In genomic region chr17:77307479-77308198, GRCh38 we compare ENCODE assay signal across 27 cellular contexts.
A peak's percentile ranks its signal among the peaks of the same experiment; 100 is the strongest.
DNase-seq lines count a peak whose midpoint lies in the region; ATAC-seq, FAIRE-seq and TF ChIP-seq lines count a peak whose summit lies in the region.
"Had no signal": no experiment of that assay in that cellular context is flagged by ENCODE, and none has a peak within 500 bp of the region (broad histone marks: within the 10 kb centered on the region; RNA-seq: fewer than 3 reads in every experiment).

No MANE protein-coding gene starts in this region.

- WGBS in H1 (ENCODE audit: extremely low coverage in 1 of 2, insufficient coverage in 1 of 2, insufficient read length in 1 of 2, insufficient replicate concordance in 2 of 2, low coverage in 1 of 2, low lambda C conversion rate in 2 of 2, missing lambda C conversion rate in 1 of 2), 2 experiments: 87% methylated on average over 10 of the region's 12 CpGs; no CpG with 5 or more reads in 1 of the 2 experiments
- WGBS in smooth muscle cell (ENCODE audit: low lambda C conversion rate): 73% methylated on average over 12 of the region's 12 CpGs

- H3K27me3 ChIP-seq in PC-3 (ENCODE audit: low read length): no peaks in the 10 kb centered on the region
- H3K27me3 ChIP-seq in H1 (replicated peaks in 1 of 4; ENCODE audit: control insufficient read depth in 3 of 4, extremely low read depth in 1 of 4, insufficient read depth in 3 of 4, low read length in 3 of 4): no peaks in the 10 kb centered on the region
- no peaks in the 10 kb centered on the region for H3K27me3 ChIP-seq in smooth muscle cell (ENCODE audit: low read depth)
- H3K27me3 ChIP-seq: SJSA1, uterus had no signal

- TF ChIP-seq CTCF in PC-3 (conservative IDR thresholded peaks at IDR 0.05; ENCODE audit: low read depth, low read length) (no peak), H1 (IDR thresholded peaks at IDR 0.05; ENCODE audit: control extremely low read depth in 1 of 3, insufficient read depth in 1 of 3, low read depth in 1 of 3, low read length in 3 of 3) (no peak), smooth muscle cell (IDR thresholded peaks at IDR 0.05; ENCODE audit: borderline replicate concordance, insufficient read depth, poor library complexity, severe bottlenecking) (no peak), kidney (IDR thresholded peaks at IDR 0.05; ENCODE audit: borderline replicate concordance, extremely low read depth, insufficient read depth) (no peak)

- no peak overlapping the region for H3K56ac ChIP-seq in H1 (replicated peaks; ENCODE audit: insufficient read length, low read depth, low read length)

- H3K9ac ChIP-seq in PC-3 (ENCODE audit: low read length) (no peak overlapping the region), H1 (replicated peaks in 1 of 4; ENCODE audit: extremely low read depth in 1 of 4, low read depth in 3 of 4, low read length in 3 of 4) (no peak overlapping the region; a peak in 1 of 7 replicates), smooth muscle cell (ENCODE audit: low read depth) (no peak overlapping the region), kidney (ENCODE audit: low read length in 2 of 2) (no peak overlapping the region)

- H2BK20ac ChIP-seq in H1 (ENCODE audit: low read length): no peak overlapping the region

- no peak for ATAC-seq in PC-3
- no peak for ATAC-seq in HG02970 (IDR thresholded peaks at IDR 0.05; ENCODE audit: low FRiP score, unreplicated experiment)
- ATAC-seq: CD8-positive, alpha-beta T cell; stimulated activated effector memory CD8-positive, alpha-beta T cell treated with anti-CD3 and anti-CD28 coated beads, Interleukin-12 subunit alpha, Interleukin-12 subunit beta, amount 100 ng/mL, for 72 hours had no signal

- H2BK15ac ChIP-seq in H1 (ENCODE audit: low read length): no peak overlapping the region

- no peak overlapping the region for H3K14ac ChIP-seq in H1 (ENCODE audit: insufficient read length)

- H3K9me2 ChIP-seq in PC-3 (replicated peaks; ENCODE audit: low read length): no peaks in the 10 kb centered on the region

- TSS peak; percentile 13 for BruUV-seq in PC-3 (replicated peaks; lab: Mats Ljungman, UMichigan)

- DNase-seq in PC-3: no peak
- DNase-seq in H1 (ENCODE audit: low read depth in 1 of 2, low spot score in 2 of 2): no peak
- peak; percentile 57 for DNase-seq in myocyte (ENCODE audit: low read depth)
- no peak for DNase-seq in smooth muscle cell (lab: John Stamatoyannopoulos, UW; ENCODE audit: unreplicated experiment)
- DNase-seq in kidney: no peak
- no peak for DNase-seq in activated CD4-positive, alpha-beta T cell treated with anti-CD3 and anti-CD28 coated beads, Interleukin-2, amount 50 U/mL, for 1 hour
- DNase-seq: activated CD4-positive, alpha-beta T cell treated with anti-CD3 and anti-CD28 coated beads for 48 hours; activated naive CD8-positive, alpha-beta T cell treated with anti-CD3 and anti-CD28 coated beads for 36 hours; AML-193; CD8-positive, alpha-beta T cell; cerebellar nuclear complex; DMS53; erythroblast; foreskin melanocyte; Kasumi-1; NCI-H1048; NCI-H1930; NCI-H2227 treated with DMSO at 0.1 percent for 48 hours; NCI-H748 treated with DMSO at 0.1 percent for 48 hours; OCI-M1; stimulated activated CD4-positive, alpha-beta T cell treated with anti-CD3 and anti-CD28 coated beads, Interleukin-1b, Interleukin-23, amount 100 ng/mL, for 48 hours; uterus had no signal

- FAIRE-seq in H1 (lab: Jason Lieb, UNC): no peak
- no peak for FAIRE-seq in kidney (lab: Jason Lieb, UNC)
- FAIRE-seq: astrocyte, keratinocyte had no signal

- peaks cover 2% of the 10 kb centered on the region for H3K79me1 ChIP-seq in H1 (ENCODE audit: low read depth, low read length)

- no peak overlapping the region for H4K5ac ChIP-seq in H1 (ENCODE audit: insufficient read length, low read depth, low read length)

- H3K9me3 ChIP-seq in PC-3 (ENCODE audit: low read length): no peaks in the 10 kb centered on the region
- no peaks in the 10 kb centered on the region for H3K9me3 ChIP-seq in H1 (ENCODE audit: insufficient read depth in 2 of 2, low read depth in 1 of 2, low read length in 1 of 2)
- H3K9me3 ChIP-seq in smooth muscle cell (replicated peaks; ENCODE audit: low read depth): no peaks in the 10 kb centered on the region
- H3K9me3 ChIP-seq in kidney (ENCODE audit: control insufficient read depth in 1 of 2, low read length in 2 of 2): no peaks in the 10 kb centered on the region
- H3K9me3 ChIP-seq: SJSA1, uterus had no signal

- CTCF ChIA-PET in PC-3 (lab: Charles Lee) (no interaction called here), H1 (lab: Charles Lee; ENCODE audit: partially characterized antibody) (interaction anchor here (1.4 kb wide), 1 partner anchor 12 kb away, joined by 4 read pairs; no protein-coding TSS in a partner anchor)

- TF ChIP-seq RAD21 in H1 (IDR thresholded peaks at IDR 0.05 in 1 of 2, conservative IDR thresholded peaks at IDR 0.05 in 1 of 2; ENCODE audit: low read depth in 2 of 2, low read length in 2 of 2): no peak

- intact Hi-C loops in PC-3 (cut with micrococcal nuclease): no loop called here
- intact Hi-C loops in kidney (cut with DNase I): no loop called here

- H2AFZ ChIP-seq in PC-3 (ENCODE audit: low read length) (no peak overlapping the region), H1 (ENCODE audit: low read length) (no peak overlapping the region), smooth muscle cell (ENCODE audit: low read depth) (no peak overlapping the region)

- no peak overlapping the region for H2BK12ac ChIP-seq in H1 (ENCODE audit: low read depth, low read length)

- no peaks in the 10 kb centered on the region; the same call in 1 of the 2 replicates for H3K23me2 ChIP-seq in H1 (ENCODE audit: low read depth, low read length)

- H3K27ac ChIP-seq in PC-3 (ENCODE audit: low read length) (no peak overlapping the region), H1 (ENCODE audit: low read depth, low read length) (no peak overlapping the region), smooth muscle cell (ENCODE audit: low read depth) (peak overlapping the region; percentile 85), kidney (ENCODE audit: low read depth in 2 of 2, low read length in 2 of 2) (no peak overlapping the region)
- H3K27ac ChIP-seq: SJSA1, uterus had no signal

- peaks cover 23% of the 10 kb centered on the region for H3K4me1 ChIP-seq in PC-3 (ENCODE audit: insufficient read depth, low read length)
- H3K4me1 ChIP-seq in H1 (replicated peaks in 1 of 4; ENCODE audit: control insufficient read depth in 3 of 4, insufficient read depth in 4 of 4, low read length in 3 of 4): peaks cover 0 to 9% (median 0%) of the 10 kb centered on the region in 4 experiments; a peak in 3 of 7 replicates
- peaks cover 18% of the 10 kb centered on the region for H3K4me1 ChIP-seq in smooth muscle cell (ENCODE audit: low read depth)
- peaks cover 16 to 18% of the 10 kb centered on the region in 2 donors for H3K4me1 ChIP-seq in kidney (ENCODE audit: control insufficient read depth in 1 of 2, insufficient read depth in 1 of 2, low read depth in 1 of 2, low read length in 2 of 2)
- H3K4me1 ChIP-seq: uterus had no signal

- no peak overlapping the region for H2AK5ac ChIP-seq in H1 (ENCODE audit: low read depth, low read length)

- no peak for TF ChIP-seq EP300 in H1 (IDR thresholded peaks at IDR 0.05; ENCODE audit: borderline replicate concordance in 1 of 2, low read depth in 2 of 2, low read length in 2 of 2)

- no peaks in the 10 kb centered on the region for H3F3A ChIP-seq in PC-3 (ENCODE audit: low read length, unreplicated experiment)
- peaks cover 7% of the 10 kb centered on the region for H3F3A ChIP-seq in smooth muscle cell (ENCODE audit: low read depth)

- peaks cover 65% of the 10 kb centered on the region for H3K36me3 ChIP-seq in PC-3 (ENCODE audit: low read depth, low read length)
- H3K36me3 ChIP-seq in H1 (ENCODE audit: control insufficient read depth in 2 of 4, insufficient read depth in 4 of 4, low read length in 3 of 4): no peaks in the 10 kb centered on the region
- no peaks in the 10 kb centered on the region for H3K36me3 ChIP-seq in smooth muscle cell (ENCODE audit: low read depth)
- no peaks in the 10 kb centered on the region for H3K36me3 ChIP-seq in kidney (ENCODE audit: control insufficient read depth in 1 of 2, insufficient read depth in 2 of 2, low read length in 2 of 2)
- H3K36me3 ChIP-seq: SJSA1, uterus had no signal

- POLR2A ChIA-PET in PC-3 (lab: Charles Lee; ENCODE audit: unreplicated experiment): no interaction called here
- POLR2A ChIA-PET in H1 (lab: Charles Lee; ENCODE audit: partially characterized antibody): no interaction called here

- H3K79me2 ChIP-seq in PC-3 (ENCODE audit: low read length) (peaks cover 95% of the 10 kb centered on the region), H1 (ENCODE audit: control insufficient read depth in 1 of 2, insufficient read depth in 2 of 2, low read length in 2 of 2) (no peaks in the 10 kb centered on the region; a peak in 1 of 4 replicates), smooth muscle cell (ENCODE audit: low read depth) (peaks cover 3% of the 10 kb centered on the region)

- H4K8ac ChIP-seq in H1 (ENCODE audit: extremely low read depth, insufficient read depth, low read length): 0 out of 2 replicates have a peak overlapping the region, but pooled peaks have one; percentile 38

- H2BK5ac ChIP-seq in H1 (ENCODE audit: low read depth, low read length): no peak overlapping the region

- H3K4me3 ChIP-seq in PC-3 (ENCODE audit: low read length) (no peak overlapping the region), H1 (ENCODE audit: extremely low read depth in 1 of 4, insufficient read depth in 2 of 4, low read depth in 3 of 4, low read length in 4 of 4) (no peak overlapping the region), smooth muscle cell (no peak overlapping the region), kidney (ENCODE audit: low read length in 2 of 2) (no peak overlapping the region)
- H3K4me3 ChIP-seq: SJSA1, uterus had no signal

- H4K20me1 ChIP-seq in PC-3 (ENCODE audit: low read length): peaks cover 73% of the 10 kb centered on the region; the same call in 1 of the 2 replicates
- peaks cover 1 to 11% of the 10 kb centered on the region in 2 experiments for H4K20me1 ChIP-seq in H1 (replicated peaks in 1 of 2; ENCODE audit: control insufficient read depth in 1 of 2, insufficient read depth in 2 of 2, low read length in 2 of 2)
- H4K20me1 ChIP-seq in smooth muscle cell (ENCODE audit: low read depth): no peaks in the 10 kb centered on the region

- no peak for TF ChIP-seq POLR2A in H1 (IDR thresholded peaks at IDR 0.05; ENCODE audit: control extremely low read depth in 1 of 2, low read depth in 2 of 2, low read length in 2 of 2)

- H2BK120ac ChIP-seq in H1 (replicated peaks; ENCODE audit: low read depth, low read length): no peak overlapping the region

- no peak overlapping the region for H3K4ac ChIP-seq in H1 (replicated peaks; ENCODE audit: insufficient read length, low read depth, low read length)

- no peak overlapping the region for H3K23ac ChIP-seq in H1 (ENCODE audit: insufficient read length)

- H3K18ac ChIP-seq in H1 (ENCODE audit: extremely low read depth, low read length): no peak overlapping the region

- H3K4me2 ChIP-seq in PC-3 (ENCODE audit: low read length): no peak overlapping the region
- H3K4me2 ChIP-seq in H1 (ENCODE audit: insufficient read depth in 1 of 2, low read depth in 2 of 2, low read length in 2 of 2): no peak overlapping the region
- peak overlapping the region; percentile 74 for H3K4me2 ChIP-seq in smooth muscle cell

- no peak overlapping the region for H4K91ac ChIP-seq in H1 (replicated peaks; ENCODE audit: insufficient read length, low read length)

TF ChIP-seq in H1, 55 proteins besides CTCF, POLR2A, EP300 and RAD21 (continues in another document):
- no peak for TF ChIP-seq CBX5 (IDR thresholded peaks at IDR 0.05; ENCODE audit: low read depth, low read length)
- TF ChIP-seq SIX5 (IDR thresholded peaks at IDR 0.05; ENCODE audit: low read depth, low read length): no peak
